In genomic region chr5:172687983-172688734, GRCh38 we compare ENCODE assay signal across 12 cellular contexts. TPM values are rescaled to one million over a fixed set of nuclear protein-coding genes. Genes with fewer than 3 reads are reported as not detected.
A peak's percentile ranks its signal among the peaks of the same experiment; 100 is the strongest.
DNase-seq lines count a peak whose midpoint lies in the region; TF ChIP-seq lines count a peak whose summit lies in the region.
"Had no signal": no experiment of that assay in that cellular context is flagged by ENCODE, and none has a peak within 500 bp of the region (broad histone marks: within the 10 kb centered on the region; RNA-seq: fewer than 3 reads in every experiment).

No MANE protein-coding gene starts in this region.

- peak; percentile 28 for DNase-seq in H7
- no peak for DNase-seq in ascending aorta (ENCODE audit: low spot score in 2 of 2)
- peak; percentile 78 for DNase-seq in osteoblast (ENCODE audit: insufficient read length, low spot score, missing footprints)
- no peak for DNase-seq in cerebellar nuclear complex (lab: John Stamatoyannopoulos, UW)
- no peak for DNase-seq in NCI-H526 (lab: John Stamatoyannopoulos, UW)
- no peak for DNase-seq in GF-D8 (lab: John Stamatoyannopoulos, UW)
- DNase-seq in MV-4-11 (lab: John Stamatoyannopoulos, UW) = no peak
- DNase-seq: DMS153, HCEC 1CT, NCI-H1092, NCI-H774 had no signal

- peaks cover 21 to 44% of the 10 kb centered on the region in 2 donors for H3K4me1 ChIP-seq in ascending aorta
- H3K4me1 ChIP-seq in osteoblast (ENCODE audit: insufficient read depth, low read length) = peaks cover 2% of the 10 kb centered on the region

- no peak overlapping the region for H2AFZ ChIP-seq in osteoblast (ENCODE audit: low read length)

- no peaks in the 10 kb centered on the region for H3K9me3 ChIP-seq in ascending aorta
- H3K9me3 ChIP-seq in osteoblast (ENCODE audit: low read depth, low read length) = no peaks in the 10 kb centered on the region

- H3K27ac ChIP-seq in C4-2B (peak overlapping the region; percentile 91), ascending aorta (peak overlapping the region; percentile 28 to 64), osteoblast (ENCODE audit: low read depth, low read length) (no peak overlapping the region)

- peaks cover 15% of the 10 kb centered on the region; the same call in 1 of the 2 replicates for H3K27me3 ChIP-seq in H7 (ENCODE audit: control insufficient read depth, insufficient read depth, low read length)
- no peaks in the 10 kb centered on the region for H3K27me3 ChIP-seq in ascending aorta
- no peaks in the 10 kb centered on the region for H3K27me3 ChIP-seq in osteoblast (ENCODE audit: insufficient read depth, low read length)

- H3K79me2 ChIP-seq in osteoblast (ENCODE audit: insufficient read depth, low read length) = no peaks in the 10 kb centered on the region

- H4K20me1 ChIP-seq in osteoblast (ENCODE audit: insufficient read depth, low read length) = no peaks in the 10 kb centered on the region

- no peaks in the 10 kb centered on the region for H3K36me3 ChIP-seq in H7 (replicated peaks; ENCODE audit: control insufficient read depth, insufficient read depth, low read length)
- H3K36me3 ChIP-seq in ascending aorta = no peaks in the 10 kb centered on the region
- H3K36me3 ChIP-seq in osteoblast (ENCODE audit: insufficient read depth, low read length) = no peaks in the 10 kb centered on the region

- no peak overlapping the region for H3K4me2 ChIP-seq in osteoblast (ENCODE audit: insufficient read depth, low read length)

- TF ChIP-seq CTCF in C4-2B (conservative IDR thresholded peaks at IDR 0.05) (no peak), ascending aorta (IDR thresholded peaks at IDR 0.05) (no peak), osteoblast (IDR thresholded peaks at IDR 0.05; ENCODE audit: extremely low read depth, low read depth, low read length) (no peak)

- intact Hi-C loops in ascending aorta (cut with DNase I) = no loop called here

- no peak overlapping the region for H3K4me3 ChIP-seq in H7 (ENCODE audit: insufficient read depth, low read depth, low read length)
- no peak overlapping the region for H3K4me3 ChIP-seq in ascending aorta
- H3K4me3 ChIP-seq in osteoblast (ENCODE audit: insufficient read depth, low read length) = no peak overlapping the region

RNA-seq across cellular contexts. Expression of gene NEURL1B, which starts 47.1 kb away (rescaled TPM):
- 4.7 and 7.5 TPM in 2 replicates for total RNA-seq in H7 (2014; rRNA removed; shearing (Covaris generic))
- 131 TPM for total RNA-seq in ascending aorta
- total RNA-seq in osteoblast = 0.29 and 0.36 TPM in 2 replicates

Comparison
In these comparisons a context has a peak if more than half of its experiments do, and no peak if none do; other contexts are left out.
1. DNase-seq: peak in H7 (single experiment) and osteoblast (single experiment); none in ascending aorta (0 of 2), cerebellar nuclear complex (0 of 2), NCI-H526 (0 of 2), GF-D8 (single experiment) and MV-4-11 (single experiment).
2. RNA of gene NEURL1B, which starts 47.1 kb away (total RNA-seq): 131 TPM in ascending aorta (single experiment); 4.7 to 7.5 TPM in H7 and 0.29 to 0.36 TPM in osteoblast; every median in the first group is over 10 times any median in the second.